ENCODE assay signal across 12 cellular contexts in the genomic region with DNA sequence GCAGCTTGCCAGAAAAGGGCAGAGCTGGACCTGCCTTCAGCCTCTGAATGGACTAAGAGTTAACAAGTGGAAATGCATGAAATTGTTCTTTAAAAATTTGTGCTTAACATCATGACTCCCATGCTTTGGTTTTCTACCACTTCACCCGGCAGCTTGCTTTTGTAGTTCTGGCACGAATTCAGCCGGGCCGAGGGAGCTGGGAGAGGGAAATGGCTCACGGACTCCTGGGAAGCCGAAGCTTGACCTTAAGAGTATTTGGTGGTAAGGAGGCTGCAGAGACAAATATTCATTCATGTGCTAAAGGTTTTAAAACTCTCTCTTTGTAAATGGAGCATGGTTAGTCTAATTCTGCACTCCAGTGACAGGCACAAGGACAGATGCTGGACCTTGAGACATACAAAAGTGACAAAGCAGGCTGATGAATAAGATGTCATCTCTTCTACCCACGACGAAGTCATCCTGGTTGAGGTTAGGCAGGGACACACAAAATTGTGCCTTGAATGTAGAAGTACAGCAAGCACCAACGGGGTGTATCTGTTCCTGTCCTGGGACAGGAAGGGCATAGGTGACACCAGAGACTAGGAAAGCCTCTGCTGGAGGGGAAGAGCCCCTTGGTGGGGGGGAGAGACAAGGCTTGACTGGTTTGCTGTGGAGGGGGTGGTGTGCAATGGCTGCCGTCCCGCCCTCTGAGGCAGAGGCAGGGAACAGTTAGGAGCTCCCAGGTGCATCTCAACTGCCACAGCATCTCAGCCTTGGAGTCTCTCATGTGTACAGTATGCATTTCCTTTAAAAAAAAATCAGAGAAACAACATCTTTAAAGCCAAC. TPM values are rescaled to one million over a fixed set of nuclear protein-coding genes. Genes with fewer than 3 reads are reported as not detected.
DNase-seq lines count a peak whose midpoint lies in the region; ATAC-seq and TF ChIP-seq lines count a peak whose summit lies in the region.
"Had no signal": no experiment of that assay in that cellular context is flagged by ENCODE, and none has a peak within 500 bp of the region (broad histone marks: within the 10 kb centered on the region; RNA-seq: fewer than 3 reads in every experiment).

No MANE protein-coding gene starts in this region.

- no peaks in the 10 kb centered on the region for H3K9me3 Mint-ChIP-seq in activated CD4-positive, alpha-beta memory T cell treated with anti-CD3 and anti-CD28 coated beads, Interleukin-2, amount 10 ng/mL, durations not matched to agents 7 days and 5 days
- no peaks in the 10 kb centered on the region for H3K9me3 Mint-ChIP-seq in activated CD4-positive, alpha-beta memory T cell treated with anti-CD3 and anti-CD28 coated beads for 36 hours
- H3K9me3 Mint-ChIP-seq in activated naive CD8-positive, alpha-beta T cell treated with anti-CD3 and anti-CD28 coated beads, Interleukin-2, amount 50 U/mL, for 24 hours = no peaks in the 10 kb centered on the region
- H3K9me3 Mint-ChIP-seq in stimulated activated effector memory CD8-positive, alpha-beta T cell treated with anti-CD3 and anti-CD28 coated beads, Interleukin-12 subunit alpha, Interleukin-12 subunit beta, amount 100 ng/mL, for 72 hours = no peaks in the 10 kb centered on the region
- no peaks in the 10 kb centered on the region for H3K9me3 Mint-ChIP-seq in nephron progenitor cell
- H3K9me3 Mint-ChIP-seq: neural progenitor cell had no signal

- ATAC-seq in HG03432 (IDR thresholded peaks at IDR 0.05; ENCODE audit: unreplicated experiment) = peak; percentile 33
- ATAC-seq in activated naive CD8-positive, alpha-beta T cell treated with anti-CD3 and anti-CD28 coated beads, Interleukin-2, amount 50 U/mL, for 24 hours = peak; percentile 52
- peak; percentile 68 for ATAC-seq in stimulated activated effector memory CD8-positive, alpha-beta T cell treated with anti-CD3 and anti-CD28 coated beads, Interleukin-12 subunit alpha, Interleukin-12 subunit beta, amount 100 ng/mL, for 72 hours
- ATAC-seq in GM18909 (IDR thresholded peaks at IDR 0.05; ENCODE audit: poor library complexity, unreplicated experiment) = no peak

- H3K27me3 Mint-ChIP-seq in activated CD4-positive, alpha-beta memory T cell treated with anti-CD3 and anti-CD28 coated beads, Interleukin-2, amount 10 ng/mL, durations not matched to agents 7 days and 5 days = no peaks in the 10 kb centered on the region
- H3K27me3 Mint-ChIP-seq in activated CD4-positive, alpha-beta memory T cell treated with anti-CD3 and anti-CD28 coated beads for 36 hours = no peaks in the 10 kb centered on the region
- no peaks in the 10 kb centered on the region for H3K27me3 Mint-ChIP-seq in activated naive CD8-positive, alpha-beta T cell treated with anti-CD3 and anti-CD28 coated beads, Interleukin-2, amount 50 U/mL, for 24 hours
- H3K27me3 Mint-ChIP-seq in nephron progenitor cell (ENCODE audit: low read depth, poor library complexity) = peaks cover 8% of the 10 kb centered on the region

- POLR2A ChIA-PET in activated CD4-positive, alpha-beta memory T cell treated with anti-CD3 and anti-CD28 coated beads, Interleukin-2, amount 10 ng/mL, durations not matched to agents 7 days and 5 days (lab: Charles Lee) = interaction anchor here (0.8 to 1.5 kb wide), 3 partner anchors 18 to 35 kb away, joined by 3 to 8 read pairs (median 3); partner anchors contain the start of gene GFI1
- POLR2A ChIA-PET in activated CD4-positive, alpha-beta memory T cell treated with anti-CD3 and anti-CD28 coated beads for 36 hours (lab: Charles Lee) = interaction anchor here (1.2 to 2.7 kb wide), 3 partner anchors 15 to 34 kb away, joined by 3 to 11 read pairs (median 4); partner anchors contain the start of gene GFI1

- no peak for DNase-seq in activated CD4-positive, alpha-beta memory T cell treated with anti-CD3 and anti-CD28 coated beads, Interleukin-2, amount 10 ng/mL, durations not matched to agents 7 days and 5 days
- no peak for DNase-seq in activated CD4-positive, alpha-beta memory T cell treated with anti-CD3 and anti-CD28 coated beads for 36 hours
- no peak for DNase-seq in activated naive CD8-positive, alpha-beta T cell treated with anti-CD3 and anti-CD28 coated beads, Interleukin-2, amount 50 U/mL, for 24 hours
- DNase-seq in stimulated activated effector memory CD8-positive, alpha-beta T cell treated with anti-CD3 and anti-CD28 coated beads, Interleukin-12 subunit alpha, Interleukin-12 subunit beta, amount 100 ng/mL, for 72 hours (ENCODE audit: low spot score in 2 of 2) = no peak
- DNase-seq in NCI-H345 treated with DMSO at 0.1 percent for 48 hours (lab: John Stamatoyannopoulos, UW; ENCODE audit: unreplicated experiment) = no peak
- no peak for DNase-seq in nephron progenitor cell
- DNase-seq: activated CD8-positive, alpha-beta memory T cell treated with anti-CD3 and anti-CD28 coated beads, Interleukin-2, amount 50 U/mL, for 4 hours; Peyer's patch; stimulated activated CD8-positive, alpha-beta memory T cell treated with anti-CD3 and anti-CD28 coated beads, Interleukin-4, amount 100 ng/mL, for 48 hours had no signal

- H3K27ac Mint-ChIP-seq in activated CD4-positive, alpha-beta memory T cell treated with anti-CD3 and anti-CD28 coated beads, Interleukin-2, amount 10 ng/mL, durations not matched to agents 7 days and 5 days = peak overlapping the region; percentile 27
- no peak overlapping the region for H3K27ac Mint-ChIP-seq in activated CD4-positive, alpha-beta memory T cell treated with anti-CD3 and anti-CD28 coated beads for 36 hours
- peak overlapping the region; percentile 40 for H3K27ac Mint-ChIP-seq in activated naive CD8-positive, alpha-beta T cell treated with anti-CD3 and anti-CD28 coated beads, Interleukin-2, amount 50 U/mL, for 24 hours
- no peak overlapping the region for H3K27ac Mint-ChIP-seq in stimulated activated effector memory CD8-positive, alpha-beta T cell treated with anti-CD3 and anti-CD28 coated beads, Interleukin-12 subunit alpha, Interleukin-12 subunit beta, amount 100 ng/mL, for 72 hours
- no peak overlapping the region for H3K27ac Mint-ChIP-seq in nephron progenitor cell
- H3K27ac Mint-ChIP-seq: neural progenitor cell had no signal

- no peak overlapping the region for H3K4me3 Mint-ChIP-seq in activated CD4-positive, alpha-beta memory T cell treated with anti-CD3 and anti-CD28 coated beads, Interleukin-2, amount 10 ng/mL, durations not matched to agents 7 days and 5 days
- no peak overlapping the region for H3K4me3 Mint-ChIP-seq in activated CD4-positive, alpha-beta memory T cell treated with anti-CD3 and anti-CD28 coated beads for 36 hours
- H3K4me3 Mint-ChIP-seq in activated naive CD8-positive, alpha-beta T cell treated with anti-CD3 and anti-CD28 coated beads, Interleukin-2, amount 50 U/mL, for 24 hours = no peak overlapping the region
- H3K4me3 Mint-ChIP-seq in stimulated activated effector memory CD8-positive, alpha-beta T cell treated with anti-CD3 and anti-CD28 coated beads, Interleukin-12 subunit alpha, Interleukin-12 subunit beta, amount 100 ng/mL, for 72 hours = no peak overlapping the region
- no peak overlapping the region for H3K4me3 Mint-ChIP-seq in nephron progenitor cell
- H3K4me3 Mint-ChIP-seq: neural progenitor cell had no signal

- intact Hi-C loops in activated CD4-positive, alpha-beta memory T cell treated with anti-CD3 and anti-CD28 coated beads for 36 hours (cut with micrococcal nuclease) = loop anchor here (2.0 kb wide), 1 partner anchor 17 kb away; the partner anchor contains the start of gene GFI1

- TF ChIP-seq CTCF in nephron progenitor cell (IDR thresholded peaks at IDR 0.05) = no peak

- no peaks in the 10 kb centered on the region for H3K36me3 Mint-ChIP-seq in activated CD4-positive, alpha-beta memory T cell treated with anti-CD3 and anti-CD28 coated beads, Interleukin-2, amount 10 ng/mL, durations not matched to agents 7 days and 5 days (ENCODE audit: low read depth)
- peaks cover 5% of the 10 kb centered on the region for H3K36me3 Mint-ChIP-seq in activated CD4-positive, alpha-beta memory T cell treated with anti-CD3 and anti-CD28 coated beads for 36 hours
- peaks cover 11% of the 10 kb centered on the region for H3K36me3 Mint-ChIP-seq in activated naive CD8-positive, alpha-beta T cell treated with anti-CD3 and anti-CD28 coated beads, Interleukin-2, amount 50 U/mL, for 24 hours (ENCODE audit: low read depth)
- peaks cover 9% of the 10 kb centered on the region for H3K36me3 Mint-ChIP-seq in stimulated activated effector memory CD8-positive, alpha-beta T cell treated with anti-CD3 and anti-CD28 coated beads, Interleukin-12 subunit alpha, Interleukin-12 subunit beta, amount 100 ng/mL, for 72 hours
- H3K36me3 Mint-ChIP-seq in nephron progenitor cell (ENCODE audit: low read depth) = no peaks in the 10 kb centered on the region
- H3K36me3 Mint-ChIP-seq: neural progenitor cell had no signal

- peaks cover 35% of the 10 kb centered on the region for H3K4me1 Mint-ChIP-seq in activated CD4-positive, alpha-beta memory T cell treated with anti-CD3 and anti-CD28 coated beads, Interleukin-2, amount 10 ng/mL, durations not matched to agents 7 days and 5 days
- H3K4me1 Mint-ChIP-seq in activated CD4-positive, alpha-beta memory T cell treated with anti-CD3 and anti-CD28 coated beads for 36 hours (ENCODE audit: low read depth) = peaks cover 36% of the 10 kb centered on the region
- H3K4me1 Mint-ChIP-seq in activated naive CD8-positive, alpha-beta T cell treated with anti-CD3 and anti-CD28 coated beads, Interleukin-2, amount 50 U/mL, for 24 hours = peaks cover 54% of the 10 kb centered on the region
- peaks cover 32% of the 10 kb centered on the region for H3K4me1 Mint-ChIP-seq in stimulated activated effector memory CD8-positive, alpha-beta T cell treated with anti-CD3 and anti-CD28 coated beads, Interleukin-12 subunit alpha, Interleukin-12 subunit beta, amount 100 ng/mL, for 72 hours
- H3K4me1 Mint-ChIP-seq in nephron progenitor cell = no peaks in the 10 kb centered on the region
- H3K4me1 Mint-ChIP-seq: neural progenitor cell had no signal

- CTCF ChIA-PET in activated CD4-positive, alpha-beta memory T cell treated with anti-CD3 and anti-CD28 coated beads, Interleukin-2, amount 10 ng/mL, durations not matched to agents 7 days and 5 days (lab: Charles Lee) = interaction anchor here (0.6 to 1.6 kb wide), 2 partner anchors 190 to 194 kb away, joined by 3 to 4 read pairs; no protein-coding TSS in a partner anchor
- CTCF ChIA-PET in activated CD4-positive, alpha-beta memory T cell treated with anti-CD3 and anti-CD28 coated beads for 36 hours (lab: Charles Lee) = no interaction called here

RNA-seq across cellular contexts. Expression of gene GFI1, which starts 17.4 kb away (rescaled TPM):
- total RNA-seq in activated CD4-positive, alpha-beta memory T cell treated with anti-CD3 and anti-CD28 coated beads, Interleukin-2, amount 10 ng/mL, durations not matched to agents 7 days and 5 days = 10 to 100 TPM; 76.9 to 80.8 TPM
- 10 to 100 TPM; 53.3 to 55.3 TPM for total RNA-seq in activated CD4-positive, alpha-beta memory T cell treated with anti-CD3 and anti-CD28 coated beads for 36 hours

Comparison
In these comparisons a context has a peak if more than half of its experiments do, and no peak if none do; other contexts are left out.
1. H3K27ac Mint-ChIP-seq: peak in activated CD4-positive, alpha-beta memory T cell treated with anti-CD3 and anti-CD28 coated beads, Interleukin-2, amount 10 ng/mL, durations not matched to agents 7 days and 5 days (single experiment) and activated naive CD8-positive, alpha-beta T cell treated with anti-CD3 and anti-CD28 coated beads, Interleukin-2, amount 50 U/mL, for 24 hours (single experiment); none in activated CD4-positive, alpha-beta memory T cell treated with anti-CD3 and anti-CD28 coated beads for 36 hours (single experiment), stimulated activated effector memory CD8-positive, alpha-beta T cell treated with anti-CD3 and anti-CD28 coated beads, Interleukin-12 subunit alpha, Interleukin-12 subunit beta, amount 100 ng/mL, for 72 hours (single experiment) and nephron progenitor cell (single experiment).